In genomic region chr2:68185541-68186164, GRCh38 we compare ENCODE assay signal across 8 cellular contexts. TPM values are rescaled to one million over a fixed set of nuclear protein-coding genes. Genes with fewer than 3 reads are reported as not detected.
DNase-seq lines count a peak whose midpoint lies in the region; ATAC-seq and TF ChIP-seq lines count a peak whose summit lies in the region.

No MANE protein-coding gene starts in this region.

- no peak for TF ChIP-seq POLR2A in heart left ventricle (IDR thresholded peaks at IDR 0.05)

- H3K4me1 Mint-ChIP-seq in activated T-cell treated with anti-CD3 and anti-CD28 coated beads, Interleukin-2, amount 50 U/mL, for 72 hours (ENCODE audit: low read depth): peaks cover 41% of the 10 kb centered on the region

- intact Hi-C loops in heart left ventricle (cut with DNase I): loop anchor here in 1 of 10 donors (10.0 kb wide), 1 partner anchor 99 kb away; no protein-coding TSS in a partner anchor

- H3K4me3 ChIP-seq in heart left ventricle: no peak overlapping the region

- H3K27ac Mint-ChIP-seq in activated T-cell treated with anti-CD3 and anti-CD28 coated beads, Interleukin-2, amount 50 U/mL, for 72 hours: peak overlapping the region; percentile 96

- no peak overlapping the region for H3K4me3 Mint-ChIP-seq in activated T-cell treated with anti-CD3 and anti-CD28 coated beads, Interleukin-2, amount 50 U/mL, for 72 hours

- ATAC-seq in activated T-cell treated with anti-CD3 and anti-CD28 coated beads, Interleukin-2, amount 50 U/mL, for 72 hours (replicated peaks in 1 of 2): peak; percentile 67 to 72
- no peak for ATAC-seq in heart left ventricle

- TF ChIP-seq CTCF in heart left ventricle (IDR thresholded peaks at IDR 0.05): peak; percentile 27 to 62 (median 52)

- WGBS in heart left ventricle, 4 donors: 39 to 48% (median 45%) methylated on average over 5 of the region's 5 CpGs

- H3K36me3 Mint-ChIP-seq in activated T-cell treated with anti-CD3 and anti-CD28 coated beads, Interleukin-2, amount 50 U/mL, for 72 hours (ENCODE audit: insufficient read depth in 2 of 2): peaks cover 6 to 25% of the 10 kb centered on the region in 2 donors

- H3K4me1 ChIP-seq in heart left ventricle: peaks cover 0 to 18% (median 3%) of the 10 kb centered on the region in 12 donors

- peak; percentile 72 to 75 for DNase-seq in AML-193 (lab: John Stamatoyannopoulos, UW)
- DNase-seq in GM19240 (ENCODE audit: insufficient read length, low spot score): peak; percentile 22
- peak; percentile 76 for DNase-seq in NOMO-1 treated with DMSO at 0.1 percent for 48 hours (lab: John Stamatoyannopoulos, UW; ENCODE audit: unreplicated experiment)
- DNase-seq in activated T-cell treated with anti-CD3 and anti-CD28 coated beads, Interleukin-2, amount 50 U/mL, for 72 hours: peak; percentile 73 to 77
- DNase-seq in heart left ventricle: peak in 3 of 5 donors; percentile 15 to 39 (median 24)
- peak; percentile 71 for DNase-seq in stimulated activated CD4-positive, alpha-beta T cell treated with anti-CD3 and anti-CD28 coated beads, Interleukin-2, amount 100 ng/mL, for 24 hours
- no peak for DNase-seq in T1000 (lab: John Stamatoyannopoulos, UW)
- DNase-seq in NCI-H187 treated with DMSO at 0.1 percent for 48 hours (lab: John Stamatoyannopoulos, UW): no peak

- no peaks in the 10 kb centered on the region for H3K9me3 ChIP-seq in heart left ventricle

- H3K27me3 Mint-ChIP-seq in activated T-cell treated with anti-CD3 and anti-CD28 coated beads, Interleukin-2, amount 50 U/mL, for 72 hours (ENCODE audit: low read depth): no peaks in the 10 kb centered on the region

- H3K9me3 Mint-ChIP-seq in activated T-cell treated with anti-CD3 and anti-CD28 coated beads, Interleukin-2, amount 50 U/mL, for 72 hours: no peaks in the 10 kb centered on the region

- H3K36me3 ChIP-seq in heart left ventricle: peaks cover 0 to 51% (median 30%) of the 10 kb centered on the region in 9 donors

- no peaks in the 10 kb centered on the region for H3K27me3 ChIP-seq in heart left ventricle

- H3K27ac ChIP-seq in heart left ventricle: no peak overlapping the region

RNA-seq across cellular contexts. Expression of gene PNO1, which starts 28.0 kb away (rescaled TPM):
- 10 to 100 TPM; 12.5 to 18.9 TPM for total RNA-seq in activated T-cell treated with anti-CD3 and anti-CD28 coated beads, Interleukin-2, amount 50 U/mL, for 72 hours
- total RNA-seq in heart left ventricle: 10 to 100 TPM in 3 of 9 donors, 1 to 10 TPM in 6; 6.6 to 11.3 (median 8.8) TPM
- 10 to 100 TPM in 1 of 2 donors, 1 to 10 TPM in 1; 4.5 to 20.1 TPM for polyA plus RNA-seq in heart left ventricle

Comparison
In these comparisons a context has a peak if more than half of its experiments do, and no peak if none do; other contexts are left out.
1. DNase-seq: peak in AML-193 (2 of 2), GM19240 (single experiment), NOMO-1 treated with DMSO at 0.1 percent for 48 hours (single experiment), activated T-cell treated with anti-CD3 and anti-CD28 coated beads, Interleukin-2, amount 50 U/mL, for 72 hours (2 of 2), heart left ventricle (3 of 5) and stimulated activated CD4-positive, alpha-beta T cell treated with anti-CD3 and anti-CD28 coated beads, Interleukin-2, amount 100 ng/mL, for 24 hours (2 of 2); none in T1000 (single experiment) and NCI-H187 treated with DMSO at 0.1 percent for 48 hours (single experiment).
2. ATAC-seq: peak in activated T-cell treated with anti-CD3 and anti-CD28 coated beads, Interleukin-2, amount 50 U/mL, for 72 hours (2 of 2); none in heart left ventricle (0 of 4).